Comparison of ENCODE assay signal across 22 cellular contexts in the genomic region with DNA sequence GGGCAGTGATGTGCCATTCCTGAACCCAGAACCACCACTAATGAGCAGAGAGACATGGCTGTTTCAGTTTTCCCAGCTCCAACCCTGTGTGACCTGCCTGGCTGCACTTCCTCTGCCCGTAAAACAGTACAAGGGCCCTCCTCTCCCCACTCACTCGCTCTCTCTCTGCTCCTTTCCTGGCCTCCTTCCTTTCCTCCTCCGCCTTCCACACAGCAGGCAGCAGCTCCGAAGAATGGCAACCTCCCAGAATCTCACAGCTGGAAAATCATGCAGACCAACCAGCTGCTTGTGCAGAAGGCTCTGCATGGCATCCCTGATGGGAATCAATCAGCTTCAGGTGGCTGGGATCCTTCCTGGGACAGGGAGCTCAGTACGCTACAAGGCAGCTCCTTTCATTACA. TPM values are rescaled to one million over a fixed set of nuclear protein-coding genes. Genes with fewer than 3 reads are reported as not detected.
"Had no signal": no experiment of that assay in that cellular context is flagged by ENCODE, and none has a peak within 500 bp of the region (broad histone marks: within the 10 kb centered on the region; RNA-seq: fewer than 3 reads in every experiment).

No MANE protein-coding gene starts in this region.

- H3K27me3 ChIP-seq: ascending aorta, vagina had no signal

- H3K27ac Mint-ChIP-seq: activated naive CD4-positive, alpha-beta T cell treated with anti-CD3 and anti-CD28 coated beads, Interleukin-2, amount 50 U/mL, for 24 hours; immature natural killer cell; mesothelial cell of epicardium; natural killer cell treated with Interleukin-12 subunit alpha and Interleukin-12 subunit beta and Interleukin-15 and Interleukin-18, amount 100 ng/mL, for 72 hours; stimulated activated naive CD8-positive, alpha-beta T cell treated with anti-CD3 and anti-CD28 coated beads, Interleukin-15, Interleukin-2, amounts not matched to agents 100 ng/mL and 50 ng/mL, for 24 hours had no signal

- H3K4me3 Mint-ChIP-seq: activated naive CD4-positive, alpha-beta T cell treated with anti-CD3 and anti-CD28 coated beads, Interleukin-2, amount 50 U/mL, for 24 hours; immature natural killer cell; mesothelial cell of epicardium; natural killer cell treated with Interleukin-12 subunit alpha and Interleukin-12 subunit beta and Interleukin-15 and Interleukin-18, amount 100 ng/mL, for 72 hours; stimulated activated naive CD8-positive, alpha-beta T cell treated with anti-CD3 and anti-CD28 coated beads, Interleukin-15, Interleukin-2, amounts not matched to agents 100 ng/mL and 50 ng/mL, for 24 hours had no signal

- H3K4me3 ChIP-seq: ascending aorta, breast epithelium, heart left ventricle, lower lobe of right lung, prostate gland, right atrium auricular region, transverse colon, vagina had no signal

- H3K9me3 ChIP-seq: ascending aorta, breast epithelium, heart left ventricle, lower lobe of right lung, prostate gland, right atrium auricular region, transverse colon, vagina had no signal

- H3K27ac ChIP-seq: ascending aorta, breast epithelium, heart left ventricle, lower lobe of right lung, prostate gland, right atrium auricular region, transverse colon, vagina had no signal

- H3K36me3 Mint-ChIP-seq: activated naive CD4-positive, alpha-beta T cell treated with anti-CD3 and anti-CD28 coated beads, Interleukin-2, amount 50 U/mL, for 24 hours; immature natural killer cell; mesothelial cell of epicardium; natural killer cell treated with Interleukin-12 subunit alpha and Interleukin-12 subunit beta and Interleukin-15 and Interleukin-18, amount 100 ng/mL, for 72 hours had no signal

- ATAC-seq: heart left ventricle; lower lobe of right lung; natural killer cell treated with Interleukin-12 subunit alpha and Interleukin-12 subunit beta and Interleukin-15 and Interleukin-18, amount 100 ng/mL, for 72 hours had no signal

- FAIRE-seq: frontal cortex had no signal

- H3K4me1 Mint-ChIP-seq: activated naive CD4-positive, alpha-beta T cell treated with anti-CD3 and anti-CD28 coated beads, Interleukin-2, amount 50 U/mL, for 24 hours; immature natural killer cell had no signal

- H3K9me3 Mint-ChIP-seq: activated naive CD4-positive, alpha-beta T cell treated with anti-CD3 and anti-CD28 coated beads, Interleukin-2, amount 50 U/mL, for 24 hours; immature natural killer cell; mesothelial cell of epicardium; natural killer cell treated with Interleukin-12 subunit alpha and Interleukin-12 subunit beta and Interleukin-15 and Interleukin-18, amount 100 ng/mL, for 72 hours; stimulated activated naive CD8-positive, alpha-beta T cell treated with anti-CD3 and anti-CD28 coated beads, Interleukin-15, Interleukin-2, amounts not matched to agents 100 ng/mL and 50 ng/mL, for 24 hours had no signal

- DNase-seq: activated CD4-positive, alpha-beta T cell treated with anti-CD3 and anti-CD28 coated beads for 1 hour; activated CD8-positive, alpha-beta memory T cell treated with anti-CD3 and anti-CD28 coated beads for 24 hours; activated CD8-positive, alpha-beta memory T cell treated with anti-CD3 and anti-CD28 coated beads, Interleukin-2, amount 50 U/mL, for 48 hours; activated gamma-delta T cell; activated T-cell treated with anti-CD3 and anti-CD28 coated beads, Interleukin-2, amount 50 U/mL, for 48 hours; cerebellar nuclear complex; cortex of kidney; heart left ventricle; immature natural killer cell; kidney glomerular epithelial cell; lower lobe of right lung; transverse colon had no signal

- H3K4me1 ChIP-seq: ascending aorta, breast epithelium, heart left ventricle, lower lobe of right lung, prostate gland, right atrium auricular region, transverse colon, vagina had no signal

- H3K36me3 ChIP-seq: ascending aorta, breast epithelium, heart left ventricle, lower lobe of right lung, prostate gland, right atrium auricular region, transverse colon, vagina had no signal

RNA-seq across cellular contexts. Expression of gene TMEM132E, which starts 27.3 kb away (rescaled TPM):
- total RNA-seq: ascending aorta; natural killer cell treated with Interleukin-12 subunit alpha and Interleukin-12 subunit beta and Interleukin-15 and Interleukin-18, amount 100 ng/mL, for 72 hours; transverse colon; vagina had no signal
